ENCODE assay signal across 12 cellular contexts in the genomic region with DNA sequence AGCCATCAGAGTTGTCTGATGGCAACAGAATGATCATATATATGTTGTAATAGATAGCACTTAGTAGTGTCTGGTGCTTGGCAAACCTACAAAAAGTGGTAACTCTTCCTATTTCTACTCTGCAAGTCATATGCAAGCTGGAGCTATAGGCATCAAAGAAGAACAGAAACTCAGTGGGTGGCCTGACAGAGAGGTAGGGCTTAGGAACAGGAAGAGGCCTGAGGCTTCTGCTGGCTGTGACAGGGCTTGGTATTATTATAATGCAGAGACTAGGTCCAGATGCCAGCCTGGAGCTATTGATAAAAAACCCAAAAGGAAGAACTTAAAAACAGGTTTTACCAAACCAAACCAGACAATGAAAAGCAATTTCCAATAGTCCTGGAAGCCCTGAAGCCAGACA. TPM values are rescaled to one million over a fixed set of nuclear protein-coding genes. Genes with fewer than 3 reads are reported as not detected.
DNase-seq lines count a peak whose midpoint lies in the region; ATAC-seq and TF ChIP-seq lines count a peak whose summit lies in the region.
"Had no signal": no experiment of that assay in that cellular context is flagged by ENCODE, and none has a peak within 500 bp of the region (broad histone marks: within the 10 kb centered on the region; RNA-seq: fewer than 3 reads in every experiment).

No MANE protein-coding gene starts in this region.

- peaks cover 24% of the 10 kb centered on the region for H3K4me1 Mint-ChIP-seq in T-helper 1 cell treated with Interleukin-12 subunit alpha and Interleukin-12 subunit beta and Interleukin-4 antibody, amounts not matched to agents 30 μg/mL and 1 μg/mL, for 36 hours (ENCODE audit: low read depth)

- H3K9me3 ChIP-seq in upper lobe of right lung: no peaks in the 10 kb centered on the region
- H3K9me3 ChIP-seq: stomach had no signal

- no peak for TF ChIP-seq CTCF in upper lobe of right lung (IDR thresholded peaks at IDR 0.05)

- H3K27ac Mint-ChIP-seq in T-helper 1 cell treated with Interleukin-12 subunit alpha and Interleukin-12 subunit beta and Interleukin-4 antibody, amounts not matched to agents 30 μg/mL and 1 μg/mL, for 36 hours: peak overlapping the region; percentile 73

- no peak overlapping the region for H3K4me3 ChIP-seq in upper lobe of right lung
- H3K4me3 ChIP-seq: cardiac muscle cell, stomach had no signal

- intact Hi-C loops in upper lobe of right lung (cut with DNase I): no loop called here

- no peaks in the 10 kb centered on the region for H3K27me3 ChIP-seq in upper lobe of right lung
- H3K27me3 ChIP-seq: cardiac muscle cell, stomach had no signal

- H3K4me1 ChIP-seq in upper lobe of right lung: peaks cover 5% of the 10 kb centered on the region

- peaks cover 80% of the 10 kb centered on the region for H3K36me3 ChIP-seq in upper lobe of right lung

- H3K27ac ChIP-seq in upper lobe of right lung: no peak overlapping the region
- H3K27ac ChIP-seq: C4-2B, cardiac muscle cell had no signal

- H3K4me3 Mint-ChIP-seq in T-helper 1 cell treated with Interleukin-12 subunit alpha and Interleukin-12 subunit beta and Interleukin-4 antibody, amounts not matched to agents 30 μg/mL and 1 μg/mL, for 36 hours: peak overlapping the region; percentile 13

- no peaks in the 10 kb centered on the region for H3K9me3 Mint-ChIP-seq in T-helper 1 cell treated with Interleukin-12 subunit alpha and Interleukin-12 subunit beta and Interleukin-4 antibody, amounts not matched to agents 30 μg/mL and 1 μg/mL, for 36 hours

- DNase-seq in stimulated activated CD4-positive, alpha-beta T cell treated with anti-CD3 and anti-CD28 coated beads, Interleukin-1b, Interleukin-23, amount 100 ng/mL, for 48 hours: peak; percentile 37
- no peak for DNase-seq in stimulated activated CD4-positive, alpha-beta T cell treated with anti-CD3 and anti-CD28 coated beads, Interleukin-12 subunit alpha, Interleukin-12 subunit beta, amount 100 ng/mL, for 4 hours
- DNase-seq in upper lobe of right lung: no peak
- no peak for DNase-seq in stimulated activated CD4-positive, alpha-beta T cell treated with anti-CD3 and anti-CD28 coated beads, Interleukin-2, amount 100 ng/mL, for 24 hours
- no peak for DNase-seq in NK-92 treated with Interleukin-12 subunit alpha and Interleukin-12 subunit beta, amount 100 ng/mL, for 24 hours (lab: John Stamatoyannopoulos, UW)
- DNase-seq in central memory CD4-positive, alpha-beta T cell: no peak
- DNase-seq: PC-3, stomach had no signal

- H3K27me3 Mint-ChIP-seq in T-helper 1 cell treated with Interleukin-12 subunit alpha and Interleukin-12 subunit beta and Interleukin-4 antibody, amounts not matched to agents 30 μg/mL and 1 μg/mL, for 36 hours (ENCODE audit: low read depth): no peaks in the 10 kb centered on the region

- H3K36me3 Mint-ChIP-seq in T-helper 1 cell treated with Interleukin-12 subunit alpha and Interleukin-12 subunit beta and Interleukin-4 antibody, amounts not matched to agents 30 μg/mL and 1 μg/mL, for 36 hours (ENCODE audit: low read depth): peaks cover 31% of the 10 kb centered on the region

- ATAC-seq in HG03064 (IDR thresholded peaks at IDR 0.05; ENCODE audit: low read depth, unreplicated experiment) (peak; percentile 54), upper lobe of right lung (peak; percentile 30)
- ATAC-seq: PC-3 had no signal

RNA-seq across cellular contexts. Expression of a gene that starts 4.4 kb away (rescaled TPM):
- 118 TPM for total RNA-seq in upper lobe of right lung

RNA-seq across cellular contexts. Expression of a gene that starts 13.5 kb away (rescaled TPM):
- total RNA-seq in upper lobe of right lung: 42.1 TPM

RNA-seq across cellular contexts. Expression of a gene that starts 13.6 kb away (rescaled TPM):
- 6.1 TPM for total RNA-seq in upper lobe of right lung

RNA-seq across cellular contexts. Expression of a gene that starts 28.0 kb away (rescaled TPM):
- total RNA-seq in upper lobe of right lung: 13.6 TPM

RNA-seq across cellular contexts. Expression of a gene that starts 58.8 kb away (rescaled TPM):
- total RNA-seq in upper lobe of right lung: 42.4 TPM
